10 cellular contexts compared by ENCODE assay signal in genomic region chr5:38273626-38274025, GRCh38. TPM values are rescaled to one million over a fixed set of nuclear protein-coding genes. Genes with fewer than 3 reads are reported as not detected.
"Had no signal": no experiment of that assay in that cellular context is flagged by ENCODE, and none has a peak within 500 bp of the region (broad histone marks: within the 10 kb centered on the region; RNA-seq: fewer than 3 reads in every experiment).

No MANE protein-coding gene starts in this region.

- DNase-seq: IMR-90, KBM-7, KG1 had no signal

- FAIRE-seq: HTR-8/SVneo, K562 had no signal

- ATAC-seq: K562 had no signal

- H3K4me2 ChIP-seq: KMS-11 had no signal

- H3K9ac ChIP-seq: KMS-11 had no signal

- H3K27ac ChIP-seq: HL-60, KMS-11 had no signal

- H3K4me3 ChIP-seq: K562 had no signal

RNA-seq across cellular contexts. Expression of gene EGFLAM, which starts 15.3 kb away (rescaled TPM):
- total RNA-seq: HT-29, HT1080 had no signal
- polyA plus RNA-seq: IgD-negative memory B cell had no signal
